12 cellular contexts compared by ENCODE assay signal in the genomic region with DNA sequence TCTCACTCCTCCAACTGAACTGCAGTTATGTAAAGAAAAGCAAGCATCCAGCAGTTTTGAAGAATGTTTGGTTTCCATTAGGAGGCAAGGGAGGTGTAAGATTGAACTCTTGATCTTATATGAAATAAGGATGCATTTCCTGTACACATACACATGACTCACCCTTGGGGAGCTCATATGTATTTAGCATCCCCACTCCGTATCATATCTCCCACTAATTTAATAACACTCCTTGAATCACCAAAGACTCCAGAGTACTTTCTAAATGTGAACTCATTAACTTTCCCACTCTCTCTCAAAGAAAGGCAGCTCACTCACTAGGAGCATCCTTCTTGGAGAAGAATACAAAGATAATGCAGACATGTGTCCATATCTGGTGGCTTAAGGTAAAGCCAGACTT.
DNase-seq lines count a peak whose midpoint lies in the region; ATAC-seq and TF ChIP-seq lines count a peak whose summit lies in the region.
"Had no signal": no experiment of that assay in that cellular context is flagged by ENCODE, and none has a peak within 500 bp of the region (broad histone marks: within the 10 kb centered on the region; RNA-seq: fewer than 3 reads in every experiment).

No MANE protein-coding gene starts in this region.

- H3K9me3 ChIP-seq in SJSA1 (replicated peaks): no peaks in the 10 kb centered on the region
- no peaks in the 10 kb centered on the region for H3K9me3 ChIP-seq in spleen

- H3K27ac Mint-ChIP-seq in T-helper 1 cell treated with Interleukin-12 subunit alpha and Interleukin-12 subunit beta and Interleukin-4 antibody, amounts not matched to agents 30 μg/mL and 1 μg/mL, for 36 hours: peak overlapping the region; percentile 88

- peaks cover 46% of the 10 kb centered on the region for H3K36me3 ChIP-seq in SJSA1
- peaks cover 0 to 81% (median 25%) of the 10 kb centered on the region in 6 donors for H3K36me3 ChIP-seq in spleen

- no peaks in the 10 kb centered on the region for H3K9me3 Mint-ChIP-seq in T-helper 1 cell treated with Interleukin-12 subunit alpha and Interleukin-12 subunit beta and Interleukin-4 antibody, amounts not matched to agents 30 μg/mL and 1 μg/mL, for 36 hours

- H3K4me3 Mint-ChIP-seq in T-helper 1 cell treated with Interleukin-12 subunit alpha and Interleukin-12 subunit beta and Interleukin-4 antibody, amounts not matched to agents 30 μg/mL and 1 μg/mL, for 36 hours: peak overlapping the region; percentile 87

- H3K4me1 ChIP-seq in SJSA1 (replicated peaks): peaks cover 77% of the 10 kb centered on the region
- peaks cover 92 to 100% (median 100%) of the 10 kb centered on the region in 6 donors for H3K4me1 ChIP-seq in spleen

- no peak for DNase-seq in T-helper 1 cell
- DNase-seq in SJSA1 (ENCODE audit: low read depth in 1 of 2, low spot score in 2 of 2): no peak
- no peak for DNase-seq in epithelial cell of prostate (ENCODE audit: low read depth, low spot score)
- DNase-seq in spleen: no peak
- no peak for DNase-seq in activated gamma-delta T cell treated with Interleukin-2 at 50 U/mL for 16 hours
- DNase-seq in DMS 273 (lab: John Stamatoyannopoulos, UW; ENCODE audit: unreplicated experiment): no peak
- DNase-seq: 8988T, GF-D8, islet precursor cell, NCI-H1417 treated with DMSO at 0.1 percent for 48 hours had no signal

- no peaks in the 10 kb centered on the region for H3K27me3 ChIP-seq in SJSA1 (replicated peaks)
- H3K27me3 ChIP-seq in spleen (replicated peaks in 1 of 7): no peaks in the 10 kb centered on the region

- no peak for TF ChIP-seq POLR2A in spleen (IDR thresholded peaks at IDR 0.05)

- WGBS in spleen, 5 donors: 54 to 73% (median 64%) methylated on average over 1 of the region's 1 CpG

- H3K4me3 ChIP-seq in SJSA1 (no peak overlapping the region), spleen (peak overlapping the region in 2 of 8 donors; percentile 8 to 73)

- H3K4me1 Mint-ChIP-seq in T-helper 1 cell treated with Interleukin-12 subunit alpha and Interleukin-12 subunit beta and Interleukin-4 antibody, amounts not matched to agents 30 μg/mL and 1 μg/mL, for 36 hours (ENCODE audit: low read depth): peaks cover 89% of the 10 kb centered on the region

- intact Hi-C loops in spleen (cut with DNase I; ENCODE audit: low total_unique reads): loop anchor here (10.0 kb wide), 1 partner anchor 115 kb away; no protein-coding TSS in a partner anchor

- ATAC-seq in GM21526 (IDR thresholded peaks at IDR 0.05; ENCODE audit: low FRiP score, unreplicated experiment): no peak

- peaks cover 84% of the 10 kb centered on the region for H3K36me3 Mint-ChIP-seq in T-helper 1 cell treated with Interleukin-12 subunit alpha and Interleukin-12 subunit beta and Interleukin-4 antibody, amounts not matched to agents 30 μg/mL and 1 μg/mL, for 36 hours (ENCODE audit: low read depth)

- H3K27me3 Mint-ChIP-seq in T-helper 1 cell treated with Interleukin-12 subunit alpha and Interleukin-12 subunit beta and Interleukin-4 antibody, amounts not matched to agents 30 μg/mL and 1 μg/mL, for 36 hours (ENCODE audit: low read depth): no peaks in the 10 kb centered on the region

- H3K27ac ChIP-seq in SJSA1: peak overlapping the region; percentile 74
- peak overlapping the region; percentile 93 for H3K27ac ChIP-seq in epithelial cell of prostate
- H3K27ac ChIP-seq in spleen: peak overlapping the region; percentile 17 to 99 (median 84)

- TF ChIP-seq CTCF in spleen (IDR thresholded peaks at IDR 0.05 in 8 of 11, conservative IDR thresholded peaks at IDR 0.05 in 3 of 11): no peak
